In the genomic region with DNA sequence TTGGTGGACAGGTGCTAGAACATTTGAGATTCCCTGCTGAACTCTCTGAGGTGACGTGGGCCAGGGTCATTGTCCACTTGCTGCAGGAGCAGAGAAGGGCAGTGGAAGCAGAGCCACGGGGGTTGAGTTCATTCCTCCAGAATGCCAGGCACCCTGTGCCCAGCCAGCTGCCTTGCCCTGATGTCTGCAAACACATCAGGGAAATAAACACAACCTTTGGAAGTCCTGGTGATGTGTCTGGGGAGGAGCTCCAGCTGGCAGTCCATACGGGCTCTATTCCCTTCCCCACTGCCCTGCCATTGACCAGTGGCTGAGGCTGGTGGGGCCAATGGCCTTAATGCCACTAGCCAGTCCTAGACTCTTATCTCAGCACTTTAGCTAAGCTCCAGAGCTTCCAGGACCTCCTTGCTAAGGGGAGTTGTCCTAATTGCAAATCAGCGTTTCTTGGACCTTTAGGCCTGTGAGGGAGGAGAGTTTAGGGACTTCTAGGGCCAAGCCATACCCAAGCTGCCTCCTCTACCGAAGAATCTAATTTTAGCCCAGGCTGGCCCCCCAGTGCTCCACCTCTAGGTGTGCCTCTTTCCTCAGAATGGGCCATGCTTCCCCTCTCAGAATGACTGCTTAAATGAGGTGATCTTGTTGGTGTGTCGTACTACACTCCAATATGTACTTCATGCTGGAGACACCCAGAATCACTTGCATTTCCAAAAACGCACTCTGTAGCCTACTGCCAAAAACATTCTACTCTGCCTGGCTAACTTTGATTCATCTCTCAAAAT, we compare ENCODE assay signal across 16 cellular contexts. TPM values are rescaled to one million over a fixed set of nuclear protein-coding genes. Genes with fewer than 3 reads are reported as not detected.
DNase-seq lines count a peak whose midpoint lies in the region; ATAC-seq, FAIRE-seq and TF ChIP-seq lines count a peak whose summit lies in the region.
"Had no signal": no experiment of that assay in that cellular context is flagged by ENCODE, and none has a peak within 500 bp of the region (broad histone marks: within the 10 kb centered on the region; RNA-seq: fewer than 3 reads in every experiment).

No MANE protein-coding gene starts in this region.

- H3K4me1 ChIP-seq in Peyer's patch (peaks cover 0 to 33% (median 4%) of the 10 kb centered on the region in 4 donors), right lobe of liver (peaks cover 0 to 65% (median 43%) of the 10 kb centered on the region in 4 donors), small intestine (ENCODE audit: control insufficient read depth in 2 of 2, insufficient read depth in 1 of 2, low read depth in 1 of 2, low read length in 1 of 2) (peaks cover 0 to 17% of the 10 kb centered on the region in 2 donors)

- no peak for FAIRE-seq in small intestine (lab: Jason Lieb, UNC)
- FAIRE-seq: A204.1, D721Med had no signal

- H3K27ac ChIP-seq in Peyer's patch (peak overlapping the region in 3 of 4 donors; percentile 55 to 92 (median 79)), right lobe of liver (peak overlapping the region; percentile 42 to 98 (median 86)), small intestine (ENCODE audit: low read depth in 1 of 2, low read length in 1 of 2) (peak overlapping the region in 1 of 2 donors; percentile 93), caudate nucleus (ENCODE audit: low read depth, low read length) (no peak overlapping the region)
- H3K27ac ChIP-seq: C4-2B had no signal

- H3K9me3 ChIP-seq in Peyer's patch (no peaks in the 10 kb centered on the region), right lobe of liver (no peaks in the 10 kb centered on the region), small intestine (ENCODE audit: control insufficient read depth, low read depth) (no peaks in the 10 kb centered on the region)

- WGBS in right lobe of liver (ENCODE audit: insufficient coverage, low coverage, low lambda C conversion rate, missing lambda C conversion rate): 11% methylated on average over 6 of the region's 7 CpGs
- WGBS in small intestine, 3 donors: 30 to 57% (median 46%) methylated on average over 7 of the region's 7 CpGs

- ATAC-seq in right lobe of liver: peak; percentile 71 to 79 (median 75)
- ATAC-seq in HG03520 (IDR thresholded peaks at IDR 0.05; ENCODE audit: unreplicated experiment): no peak
- ATAC-seq: HCT116 had no signal

- H3K27me3 ChIP-seq in Peyer's patch (no peaks in the 10 kb centered on the region), right lobe of liver (no peaks in the 10 kb centered on the region), small intestine (ENCODE audit: control insufficient read depth in 2 of 2, insufficient read depth in 2 of 2, low read length in 2 of 2) (no peaks in the 10 kb centered on the region)

- TF ChIP-seq CTCF in Peyer's patch (IDR thresholded peaks at IDR 0.05): no peak
- TF ChIP-seq CTCF in right lobe of liver (IDR thresholded peaks at IDR 0.05): no peak

- H3K4me3 ChIP-seq in Peyer's patch (no peak overlapping the region), right lobe of liver (no peak overlapping the region), small intestine (ENCODE audit: low read depth in 1 of 2, low read length in 2 of 2) (no peak overlapping the region)

- H3K36me3 ChIP-seq in Peyer's patch (no peaks in the 10 kb centered on the region), right lobe of liver (no peaks in the 10 kb centered on the region), small intestine (ENCODE audit: control insufficient read depth in 2 of 2, insufficient read depth in 2 of 2, low read length in 2 of 2) (no peaks in the 10 kb centered on the region)

- DNase-seq in NCI-H1694 (lab: John Stamatoyannopoulos, UW) (peak; percentile 98), Peyer's patch (peak in 2 of 3 donors; percentile 81 to 83), right lobe of liver (peak; percentile 89 to 97 (median 96)), small intestine (peak; percentile 89), caudate nucleus (lab: John Stamatoyannopoulos, UW) (no peak), NCI-H146 (lab: John Stamatoyannopoulos, UW) (no peak)
- DNase-seq: CD4-positive, alpha-beta memory T cell; COR-L47; DMS53; GF-D8 had no signal

- TF ChIP-seq POLR2A in Peyer's patch (IDR thresholded peaks at IDR 0.05) (peak in 1 of 2 donors; percentile 49), right lobe of liver (IDR thresholded peaks at IDR 0.05) (peak; percentile 44)

- intact Hi-C loops in right lobe of liver (cut with DNase I): loop anchor here (5.0 kb wide), 1 partner anchor 33 kb away; no protein-coding TSS in a partner anchor

RNA-seq across cellular contexts. Expression of a gene that starts 25.9 kb away (rescaled TPM):
- total RNA-seq in Peyer's patch (100 to 1,000 TPM in 2 of 4 donors, 10 to 100 TPM in 1, 1 to 10 TPM in 1; 6.6 to 239 (median 132) TPM), right lobe of liver (100 to 1,000 TPM in 3 of 6 experiments, 10 to 100 TPM in 3; 44.3 to 292 (median 113) TPM)
- polyA plus RNA-seq in small intestine: 10 to 100 TPM; 17.5 to 57.5 (median 45.9) TPM

RNA-seq across cellular contexts. Expression of a gene that starts 27.3 kb away (rescaled TPM):
- total RNA-seq in Peyer's patch (10 to 100 TPM in 3 of 4 donors, 1 to 10 TPM in 1; 9.9 to 28.4 (median 14.0) TPM), right lobe of liver (10 to 100 TPM in 2 of 6 experiments, 1 to 10 TPM in 3, under 1 TPM in 1; 0.75 to 20.5 (median 6.1) TPM)
- 1 to 10 TPM; 3.5 to 9.0 (median 5.6) TPM for polyA plus RNA-seq in small intestine
- total RNA-seq: H4 had no signal
- polyA plus RNA-seq: CD4-positive, alpha-beta memory T cell had no signal

RNA-seq across cellular contexts. Expression of a gene that starts 45.7 kb away (rescaled TPM):
- total RNA-seq in Peyer's patch (10 to 100 TPM; 13.7 to 52.0 (median 18.1) TPM), right lobe of liver (10 to 100 TPM in 1 of 6 experiments, 1 to 10 TPM in 5; 5.1 to 10.3 (median 7.0) TPM)
- polyA plus RNA-seq in small intestine: 10 to 100 TPM in 1 of 3 donors, 1 to 10 TPM in 2; 4.3 to 11.7 (median 6.9) TPM

Comparison
In these comparisons a context has a peak if more than half of its experiments do, and no peak if none do; other contexts are left out.
1. DNase-seq: peak in NCI-H1694 (single experiment), Peyer's patch (2 of 3), right lobe of liver (3 of 3) and small intestine (single experiment); none in caudate nucleus (0 of 61) and NCI-H146 (single experiment).